1 cellular context compared by ENCODE assay signal in genomic region chr13:98576963-98577822, GRCh38.
A peak's percentile ranks its signal among the peaks of the same experiment; 100 is the strongest.
TF ChIP-seq lines count a peak whose summit lies in the region.

Gene STK24 (minus strand): TSS chr13:98577107. CDS start chr13:98576786, 321 bp downstream.

TF ChIP-seq in HepG2, 621 proteins besides CTCF, POLR2A, EP300 and RAD21 (continued from another document and continues in another):
- TF ChIP-seq E2F2 (CRISPR knock-in tag; IDR thresholded peaks at IDR 0.05; ENCODE audit: borderline replicate concordance) (no peak), ZNF281 (CRISPR knock-in tag; IDR thresholded peaks at IDR 0.05; ENCODE audit: borderline replicate concordance) (peak; percentile 88), ZXDC (CRISPR knock-in tag; IDR thresholded peaks at IDR 0.05) (no peak), CREB3 (CRISPR knock-in tag; IDR thresholded peaks at IDR 0.05) (0 out of 2 replicates have a peak, but pooled peaks have one; percentile 41), DDIT3 (CRISPR knock-in tag; IDR thresholded peaks at IDR 0.05) (no peak), PHB2 (IDR thresholded peaks at IDR 0.05; ENCODE audit: partially characterized antibody) (no peak), PAWR (CRISPR knock-in tag; IDR thresholded peaks at IDR 0.05; ENCODE audit: borderline replicate concordance) (no peak), MNT (IDR thresholded peaks at IDR 0.05) (no peak), HIVEP1 (CRISPR knock-in tag; IDR thresholded peaks at IDR 0.05) (no peak), ZNF253 (CRISPR knock-in tag; IDR thresholded peaks at IDR 0.05; ENCODE audit: borderline replicate concordance) (no peak), SRSF1 (optimal IDR thresholded peaks at IDR 0.05; ENCODE audit: low read depth, low read length) (no peak), ELF1 (CRISPR knock-in tag; IDR thresholded peaks at IDR 0.05) (0 out of 2 replicates have a peak, but pooled peaks have one; percentile 23), ZNF841 (CRISPR knock-in tag; IDR thresholded peaks at IDR 0.05; ENCODE audit: borderline replicate concordance) (no peak), ZNF562 (CRISPR knock-in tag; IDR thresholded peaks at IDR 0.05; ENCODE audit: borderline replicate concordance) (no peak), ZBTB33 (CRISPR knock-in tag; IDR thresholded peaks at IDR 0.05) (no peak), ZNF275 (CRISPR knock-in tag; IDR thresholded peaks at IDR 0.05; ENCODE audit: borderline replicate concordance) (no peak; the same call in 1 of the 2 replicates), TRIM22 (IDR thresholded peaks at IDR 0.05) (no peak), BRCA1 (CRISPR knock-in tag; IDR thresholded peaks at IDR 0.05) (no peak), KIAA2018 (CRISPR knock-in tag; IDR thresholded peaks at IDR 0.05; ENCODE audit: borderline replicate concordance) (no peak), BATF2 (CRISPR knock-in tag; IDR thresholded peaks at IDR 0.05) (no peak), MAZ (IDR thresholded peaks at IDR 0.05; ENCODE audit: borderline replicate concordance, low read depth, low read length) (peak; percentile 28; the same call in 1 of the 2 replicates), MAZ (CRISPR knock-in tag; IDR thresholded peaks at IDR 0.05; ENCODE audit: low read depth) (no peak), ZBTB20 (CRISPR knock-in tag; IDR thresholded peaks at IDR 0.05; ENCODE audit: borderline replicate concordance, low read depth) (no peak; the same call in 1 of the 2 replicates), ZNF350 (CRISPR knock-in tag; IDR thresholded peaks at IDR 0.05; ENCODE audit: borderline replicate concordance, low read depth) (no peak; the same call in 1 of the 2 replicates), ZZZ3 (CRISPR knock-in tag; IDR thresholded peaks at IDR 0.05; ENCODE audit: borderline replicate concordance) (no peak), ZNF598 (CRISPR knock-in tag; IDR thresholded peaks at IDR 0.05; ENCODE audit: borderline replicate concordance) (no peak)
